ENCODE assay signal across 8 cellular contexts in genomic region chr11:108592591-108593213, GRCh38. TPM values are rescaled to one million over a fixed set of nuclear protein-coding genes. Genes with fewer than 3 reads are reported as not detected.
DNase-seq lines count a peak whose midpoint lies in the region; ATAC-seq, FAIRE-seq and TF ChIP-seq lines count a peak whose summit lies in the region.

No MANE protein-coding gene starts in this region.

- H3K36me3 ChIP-seq in BE2C: no peaks in the 10 kb centered on the region
- H3K36me3 ChIP-seq in thymus (ENCODE audit: control insufficient read depth, insufficient read depth): no peaks in the 10 kb centered on the region

- CTCF ChIA-PET in activated CD4-positive, alpha-beta memory T cell treated with anti-CD3 and anti-CD28 coated beads, Interleukin-2, amount 10 ng/mL, durations not matched to agents 7 days and 5 days (lab: Charles Lee): interaction anchor here (1.2 kb wide), 1 partner anchor 56 kb away, joined by 3 read pairs; no protein-coding TSS in a partner anchor

- peak overlapping the region in 1 of 3 donors; percentile 91 for H3K27ac Mint-ChIP-seq in IgD-negative memory B cell
- no peak overlapping the region for H3K27ac Mint-ChIP-seq in activated CD4-positive, alpha-beta memory T cell treated with anti-CD3 and anti-CD28 coated beads, Interleukin-2, amount 10 ng/mL, durations not matched to agents 7 days and 5 days
- peak overlapping the region; percentile 4 to 92 for H3K27ac Mint-ChIP-seq in natural killer cell treated with Interleukin-12 subunit alpha and Interleukin-12 subunit beta and Interleukin-15 and Interleukin-18, amount 100 ng/mL, for 72 hours

- FAIRE-seq in D721Med (lab: Jason Lieb, UNC): no peak

- peaks cover 3% of the 10 kb centered on the region for H3K36me3 Mint-ChIP-seq in IgD-negative memory B cell
- H3K36me3 Mint-ChIP-seq in activated CD4-positive, alpha-beta memory T cell treated with anti-CD3 and anti-CD28 coated beads, Interleukin-2, amount 10 ng/mL, durations not matched to agents 7 days and 5 days (ENCODE audit: low read depth): peaks cover 4% of the 10 kb centered on the region
- no peaks in the 10 kb centered on the region for H3K36me3 Mint-ChIP-seq in natural killer cell treated with Interleukin-12 subunit alpha and Interleukin-12 subunit beta and Interleukin-15 and Interleukin-18, amount 100 ng/mL, for 72 hours

- H3K4me3 ChIP-seq in BE2C (ENCODE audit: low read depth, low read length) (peak overlapping the region; percentile 70), epithelial cell of esophagus (ENCODE audit: low read length) (peak overlapping the region; percentile 72), thymus (ENCODE audit: low read length) (peak overlapping the region; percentile 77)

- DNase-seq in BE2C: peak; percentile 18
- DNase-seq in GM20000 (ENCODE audit: low spot score): peak; percentile 41
- peak; percentile 19 for DNase-seq in activated CD4-positive, alpha-beta memory T cell treated with anti-CD3 and anti-CD28 coated beads, Interleukin-2, amount 10 ng/mL, durations not matched to agents 7 days and 5 days
- DNase-seq in epithelial cell of esophagus (ENCODE audit: low read depth): peak; percentile 34
- DNase-seq in natural killer cell treated with Interleukin-12 subunit alpha and Interleukin-12 subunit beta and Interleukin-15 and Interleukin-18, amount 100 ng/mL, for 72 hours (ENCODE audit: low spot score): no peak
- DNase-seq in D721Med (ENCODE audit: insufficient read length, low spot score): no peak

- WGBS in thymus: 3% methylated on average over 43 of the region's 43 CpGs

- H3K4me1 ChIP-seq in BE2C (no peaks in the 10 kb centered on the region), thymus (ENCODE audit: control insufficient read depth, insufficient read depth, low read length) (peaks cover 4% of the 10 kb centered on the region)

- ATAC-seq in natural killer cell treated with Interleukin-12 subunit alpha and Interleukin-12 subunit beta and Interleukin-15 and Interleukin-18, amount 100 ng/mL, for 72 hours: peak; percentile 33 to 47

- H3K27ac ChIP-seq in thymus (ENCODE audit: low read depth): peak overlapping the region; percentile 59

- no peaks in the 10 kb centered on the region for H3K9me3 Mint-ChIP-seq in IgD-negative memory B cell
- no peaks in the 10 kb centered on the region for H3K9me3 Mint-ChIP-seq in activated CD4-positive, alpha-beta memory T cell treated with anti-CD3 and anti-CD28 coated beads, Interleukin-2, amount 10 ng/mL, durations not matched to agents 7 days and 5 days
- no peaks in the 10 kb centered on the region for H3K9me3 Mint-ChIP-seq in natural killer cell treated with Interleukin-12 subunit alpha and Interleukin-12 subunit beta and Interleukin-15 and Interleukin-18, amount 100 ng/mL, for 72 hours

- peak overlapping the region; percentile 90 to 99 (median 94) for H3K4me3 Mint-ChIP-seq in IgD-negative memory B cell
- peak overlapping the region; percentile 90 for H3K4me3 Mint-ChIP-seq in activated CD4-positive, alpha-beta memory T cell treated with anti-CD3 and anti-CD28 coated beads, Interleukin-2, amount 10 ng/mL, durations not matched to agents 7 days and 5 days
- H3K4me3 Mint-ChIP-seq in natural killer cell treated with Interleukin-12 subunit alpha and Interleukin-12 subunit beta and Interleukin-15 and Interleukin-18, amount 100 ng/mL, for 72 hours: peak overlapping the region; percentile 94

- POLR2A ChIA-PET in activated CD4-positive, alpha-beta memory T cell treated with anti-CD3 and anti-CD28 coated beads, Interleukin-2, amount 10 ng/mL, durations not matched to agents 7 days and 5 days (lab: Charles Lee): interaction anchor here (0.9 to 1.1 kb wide), 4 partner anchors 72 to 476 kb away, joined by 3 to 4 read pairs (median 3); partner anchors contain the start of genes C11orf65, DDX10 and POGLUT3

- H3K27me3 ChIP-seq in BE2C (peaks cover 27% of the 10 kb centered on the region), thymus (ENCODE audit: control insufficient read depth, insufficient read depth) (peaks cover 11% of the 10 kb centered on the region)

- TF ChIP-seq CTCF in BE2C (IDR thresholded peaks at IDR 0.05; ENCODE audit: low read depth, low read length) (no peak), GM20000 (IDR thresholded peaks at IDR 0.05; ENCODE audit: extremely low read depth, missing control alignments) (no peak), epithelial cell of esophagus (IDR thresholded peaks at IDR 0.05; ENCODE audit: insufficient read depth, low read depth, low read length, missing control alignments) (no peak), D721Med (IDR thresholded peaks at IDR 0.05; ENCODE audit: insufficient read depth, missing control alignments) (no peak)

- H3K9me3 ChIP-seq in BE2C (no peaks in the 10 kb centered on the region), thymus (ENCODE audit: control insufficient read depth) (no peaks in the 10 kb centered on the region)

- H3K27me3 Mint-ChIP-seq in IgD-negative memory B cell: peaks cover 28% of the 10 kb centered on the region
- H3K27me3 Mint-ChIP-seq in activated CD4-positive, alpha-beta memory T cell treated with anti-CD3 and anti-CD28 coated beads, Interleukin-2, amount 10 ng/mL, durations not matched to agents 7 days and 5 days: peaks cover 46% of the 10 kb centered on the region
- peaks cover 22 to 28% of the 10 kb centered on the region in 2 donors for H3K27me3 Mint-ChIP-seq in natural killer cell treated with Interleukin-12 subunit alpha and Interleukin-12 subunit beta and Interleukin-15 and Interleukin-18, amount 100 ng/mL, for 72 hours

- H3K4me1 Mint-ChIP-seq in IgD-negative memory B cell: peaks cover 8 to 14% (median 9%) of the 10 kb centered on the region in 3 donors
- peaks cover 16% of the 10 kb centered on the region for H3K4me1 Mint-ChIP-seq in activated CD4-positive, alpha-beta memory T cell treated with anti-CD3 and anti-CD28 coated beads, Interleukin-2, amount 10 ng/mL, durations not matched to agents 7 days and 5 days
- H3K4me1 Mint-ChIP-seq in natural killer cell treated with Interleukin-12 subunit alpha and Interleukin-12 subunit beta and Interleukin-15 and Interleukin-18, amount 100 ng/mL, for 72 hours (ENCODE audit: low read depth in 2 of 2): peaks cover 10 to 16% of the 10 kb centered on the region in 2 donors

RNA-seq across cellular contexts. Expression of gene EXPH5, which starts 0.9 kb away (rescaled TPM):
- not detected for polyA plus RNA-seq in BE2C (2012; ENCODE audit: insufficient read depth, insufficient read length, low read depth)
- polyA plus RNA-seq in IgD-negative memory B cell (0.05 TPM), thymus (1.8 TPM)
- total RNA-seq in activated CD4-positive, alpha-beta memory T cell treated with anti-CD3 and anti-CD28 coated beads, Interleukin-2, amount 10 ng/mL, durations not matched to agents 7 days and 5 days: 1 to 10 TPM in 1 of 2 experiments, under 1 TPM in 1; 0.55 to 1.0 TPM
- total RNA-seq in natural killer cell treated with Interleukin-12 subunit alpha and Interleukin-12 subunit beta and Interleukin-15 and Interleukin-18, amount 100 ng/mL, for 72 hours: under 1 TPM; 0.56 to 0.90 TPM

Comparison
In these comparisons a context has a peak if more than half of its experiments do, and no peak if none do; other contexts are left out.
1. DNase-seq: peak in BE2C (single experiment), GM20000 (single experiment), activated CD4-positive, alpha-beta memory T cell treated with anti-CD3 and anti-CD28 coated beads, Interleukin-2, amount 10 ng/mL, durations not matched to agents 7 days and 5 days (single experiment) and epithelial cell of esophagus (single experiment); none in natural killer cell treated with Interleukin-12 subunit alpha and Interleukin-12 subunit beta and Interleukin-15 and Interleukin-18, amount 100 ng/mL, for 72 hours (single experiment) and D721Med (single experiment).
2. Peak in every context shown above with its lines, with median percentiles within 50 percentile points of each other: H3K4me3 ChIP-seq and H3K4me3 Mint-ChIP-seq.